Comparison of ENCODE assay signal across 36 cellular contexts in the genomic region with DNA sequence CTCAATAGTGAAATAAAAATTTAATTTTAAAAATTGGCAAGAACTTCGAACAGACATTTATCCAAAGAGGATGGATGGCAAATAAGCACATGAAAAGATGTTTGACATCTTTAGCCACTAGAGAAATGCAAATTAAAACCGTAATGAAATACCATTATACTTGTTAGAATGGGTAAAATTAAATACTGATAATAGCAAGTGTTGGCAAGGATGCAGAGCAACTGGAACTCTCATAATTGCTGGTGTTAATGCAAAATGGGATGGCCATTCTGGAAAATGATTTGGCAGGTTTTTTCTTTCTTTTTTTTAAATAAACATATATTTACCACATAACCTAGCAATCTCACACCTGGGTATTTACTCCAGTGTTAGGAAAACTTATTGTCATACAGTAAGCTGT.
"Had no signal": no experiment of that assay in that cellular context is flagged by ENCODE, and none has a peak within 500 bp of the region (broad histone marks: within the 10 kb centered on the region; RNA-seq: fewer than 3 reads in every experiment).

No MANE protein-coding gene starts in this region.

- ATAC-seq: activated CD8-positive, alpha-beta T cell treated with anti-CD3 and anti-CD28 coated beads for 36 hours; body of pancreas had no signal

- H3K27me3 ChIP-seq: adrenal gland, body of pancreas, brain microvascular endothelial cell, cardiac muscle cell had no signal

- DNase-seq: activated B cell treated with CpG ODN at 0.5 μM for 24 hours; activated CD4-positive, alpha-beta memory T cell treated with anti-CD3 and anti-CD28 coated beads for 36 hours; activated CD4-positive, alpha-beta T cell treated with anti-CD3 and anti-CD28 coated beads for 4 hours; activated CD4-positive, alpha-beta T cell treated with anti-CD3 and anti-CD28 coated beads, Interleukin-2, amount 10 ng/mL, durations not matched to agents 24 days and 14 days; activated CD4-positive, alpha-beta T cell treated with anti-CD3 and anti-CD28 coated beads, Interleukin-2, amount 50 U/mL, for 1 hour; activated CD4-positive, alpha-beta T cell treated with anti-CD3 and anti-CD28 coated beads, Interleukin-2, amount 50 U/mL, for 4 hours; activated CD4-positive, CD25-positive, alpha-beta regulatory T cell treated with anti-CD3 and anti-CD28 coated beads, Interleukin-2, amount 50 U/mL, for 72 hours; activated CD8-positive, alpha-beta memory T cell treated with anti-CD3 and anti-CD28 coated beads, Interleukin-2, amount 50 U/mL, for 4 hours; activated CD8-positive, alpha-beta T cell treated with anti-CD3 and anti-CD28 coated beads for 36 hours; activated effector memory CD4-positive, alpha-beta T cell treated with Interleukin-2 at 50 U/mL for 16 hours; activated gamma-delta T cell treated with Interleukin-2 at 50 U/mL for 16 hours; activated naive CD4-positive, alpha-beta T cell; activated naive CD4-positive, alpha-beta T cell treated with anti-CD3 and anti-CD28 coated beads for 36 hours; activated naive CD4-positive, alpha-beta T cell treated with anti-CD3 and anti-CD28 coated beads, Interleukin-2, amount 50 U/mL, for 16 hours; activated naive CD8-positive, alpha-beta T cell treated with anti-CD3 and anti-CD28 coated beads for 36 hours; activated T-cell treated with anti-CD3 and anti-CD28 coated beads, Interleukin-2, amount 50 U/mL, for 24 hours; activated T-cell treated with anti-CD3 and anti-CD28 coated beads, Interleukin-2, amount 50 U/mL, for 48 hours; adrenal gland; amniotic stem cell; aorta; body of pancreas; brain microvascular endothelial cell; caudate nucleus; cerebellar nuclear complex; T-helper 1 cell; T-helper 2 cell; T-helper 9 cell had no signal

- FAIRE-seq: bronchial epithelial cell, TTC549 had no signal

- H3K4me3 Mint-ChIP-seq: activated B cell treated with CpG ODN at 0.5 μM for 24 hours; activated CD4-positive, alpha-beta memory T cell treated with anti-CD3 and anti-CD28 coated beads for 36 hours; activated CD4-positive, alpha-beta T cell treated with anti-CD3 and anti-CD28 coated beads, Interleukin-2, amount 10 ng/mL, durations not matched to agents 24 days and 14 days; activated CD8-positive, alpha-beta T cell treated with anti-CD3 and anti-CD28 coated beads for 36 hours; activated naive CD4-positive, alpha-beta T cell treated with anti-CD3 and anti-CD28 coated beads for 36 hours; activated naive CD8-positive, alpha-beta T cell treated with anti-CD3 and anti-CD28 coated beads for 36 hours; activated T-cell treated with anti-CD3 and anti-CD28 coated beads, Interleukin-2, amount 50 U/mL, for 24 hours; central memory CD8-positive, alpha-beta T cell; T-helper 1 cell treated with Interleukin-12 subunit alpha and Interleukin-12 subunit beta and Interleukin-4 antibody, amounts not matched to agents 30 μg/mL and 1 μg/mL, for 36 hours; T-helper 2 cell treated with Interferon-gamma antibody and Interleukin-4, amounts not matched to agents 5 μg/mL and 100 μg/mL, for 36 hours had no signal

- H3K27ac ChIP-seq: adrenal gland, body of pancreas, brain microvascular endothelial cell, cardiac muscle cell, VCaP had no signal

- H3K27ac Mint-ChIP-seq: activated B cell treated with CpG ODN at 0.5 μM for 24 hours; activated CD4-positive, alpha-beta memory T cell treated with anti-CD3 and anti-CD28 coated beads for 36 hours; activated CD4-positive, alpha-beta T cell treated with anti-CD3 and anti-CD28 coated beads, Interleukin-2, amount 10 ng/mL, durations not matched to agents 24 days and 14 days; activated CD8-positive, alpha-beta T cell treated with anti-CD3 and anti-CD28 coated beads for 36 hours; activated naive CD4-positive, alpha-beta T cell treated with anti-CD3 and anti-CD28 coated beads for 36 hours; activated naive CD4-positive, alpha-beta T cell treated with anti-CD3 and anti-CD28 coated beads, Interleukin-2, amount 50 U/mL, for 72 hours; activated naive CD8-positive, alpha-beta T cell treated with anti-CD3 and anti-CD28 coated beads for 36 hours; activated T-cell treated with anti-CD3 and anti-CD28 coated beads, Interleukin-2, amount 50 U/mL, for 24 hours; activated T-helper 2 cell treated with anti-CD3 and anti-CD28 coated beads, Interferon-gamma antibody, Interleukin-2, Interleukin-4, amounts not matched to agents 10 μg/mL and 5 μg/mL and 100 μg/mL, durations not matched to agents 14 hours and 24 hours and 36 hours; T-helper 1 cell treated with Interleukin-12 subunit alpha and Interleukin-12 subunit beta and Interleukin-4 antibody, amounts not matched to agents 30 μg/mL and 1 μg/mL, for 36 hours; T-helper 2 cell treated with Interferon-gamma antibody and Interleukin-4, amounts not matched to agents 5 μg/mL and 100 μg/mL, for 36 hours had no signal

- H3K4me1 ChIP-seq: body of pancreas had no signal

- H3K9me3 Mint-ChIP-seq: T-helper 2 cell treated with Interferon-gamma antibody and Interleukin-4, amounts not matched to agents 5 μg/mL and 100 μg/mL, for 36 hours had no signal

- H3K27me3 Mint-ChIP-seq: activated B cell treated with CpG ODN at 0.5 μM for 24 hours; activated CD4-positive, alpha-beta memory T cell treated with anti-CD3 and anti-CD28 coated beads for 36 hours; activated CD4-positive, alpha-beta T cell treated with anti-CD3 and anti-CD28 coated beads, Interleukin-2, amount 10 ng/mL, durations not matched to agents 24 days and 14 days; activated CD8-positive, alpha-beta T cell treated with anti-CD3 and anti-CD28 coated beads for 36 hours; activated naive CD8-positive, alpha-beta T cell treated with anti-CD3 and anti-CD28 coated beads for 36 hours; activated T-cell treated with anti-CD3 and anti-CD28 coated beads, Interleukin-2, amount 50 U/mL, for 24 hours; central memory CD8-positive, alpha-beta T cell had no signal

- H3K4me3 ChIP-seq: adrenal gland, body of pancreas, cardiac muscle cell had no signal

- H3K9me3 ChIP-seq: adrenal gland, body of pancreas had no signal

- H3K36me3 ChIP-seq: adrenal gland, brain microvascular endothelial cell, cardiac muscle cell had no signal
